In genomic region chr10:95266674-95267095, GRCh38 we compare ENCODE assay signal across 1 cellular context.
TF ChIP-seq lines count a peak whose summit lies in the region.

No MANE protein-coding gene starts in this region.

TF ChIP-seq in HEK293, 187 proteins besides CTCF, POLR2A, EP300 and RAD21 (continued from another document):
- TF ChIP-seq ZBTB11 (tag by site-specific recombination; conservative IDR thresholded peaks at IDR 0.05; ENCODE audit: low read depth) (no peak), ZNF121 (tag by site-specific recombination; IDR thresholded peaks at IDR 0.05) (no peak), ZNF37A (tag by site-specific recombination; IDR thresholded peaks at IDR 0.05) (no peak), ZNF785 (tag by site-specific recombination; IDR thresholded peaks at IDR 0.05) (no peak), ZBTB17 (tag by site-specific recombination; IDR thresholded peaks at IDR 0.05) (peak; percentile 69; the same call in 1 of the 2 replicates), OSR2 (tag by site-specific recombination; IDR thresholded peaks at IDR 0.05) (no peak), ZSCAN23 (tag by site-specific recombination; IDR thresholded peaks at IDR 0.05) (0 out of 2 replicates have a peak, but pooled peaks have one; percentile 16), KLF7 (tag by site-specific recombination; IDR thresholded peaks at IDR 0.05; ENCODE audit: borderline replicate concordance) (no peak; the same call in 1 of the 2 replicates), ZNF311 (tag by site-specific recombination; IDR thresholded peaks at IDR 0.05; ENCODE audit: borderline replicate concordance) (no peak), ZNF280D (tag by site-specific recombination; IDR thresholded peaks at IDR 0.05) (no peak), ZNF624 (tag by site-specific recombination; IDR thresholded peaks at IDR 0.05) (no peak), ZNF350 (tag by site-specific recombination; IDR thresholded peaks at IDR 0.05) (no peak), ZNF394 (tag by site-specific recombination; IDR thresholded peaks at IDR 0.05; ENCODE audit: borderline replicate concordance) (0 out of 2 replicates have a peak, but pooled peaks have one; percentile 32), ZNF223 (tag by site-specific recombination; IDR thresholded peaks at IDR 0.05) (no peak), TRIM28 (IDR thresholded peaks at IDR 0.05; ENCODE audit: borderline replicate concordance, low read length) (peak; percentile 20; the same call in 1 of the 2 replicates), ZNF558 (tag by site-specific recombination; IDR thresholded peaks at IDR 0.05) (no peak), ZNF449 (tag by site-specific recombination; IDR thresholded peaks at IDR 0.05) (peak; percentile 83), ZNF580 (tag by site-specific recombination; IDR thresholded peaks at IDR 0.05) (peak; percentile 10; the same call in 1 of the 2 replicates), ZNF335 (tag by site-specific recombination; conservative IDR thresholded peaks at IDR 0.05) (peak; percentile 96), FEZF1 (tag by site-specific recombination; IDR thresholded peaks at IDR 0.05) (no peak), SETDB1 (IDR thresholded peaks at IDR 0.05; ENCODE audit: insufficient read length, low read length) (no peak), ZNF645 (tag by site-specific recombination; IDR thresholded peaks at IDR 0.05) (no peak), PRDM10 (tag by site-specific recombination; IDR thresholded peaks at IDR 0.05) (0 out of 2 replicates have a peak, but pooled peaks have one; percentile 8), PRDM1 (tag by site-specific recombination; IDR thresholded peaks at IDR 0.05) (peak; percentile 50; the same call in 1 of the 2 replicates), KLF16 (tag by site-specific recombination; IDR thresholded peaks at IDR 0.05) (no peak), ZNF18 (tag by site-specific recombination; IDR thresholded peaks at IDR 0.05) (no peak), ZSCAN4 (tag by site-specific recombination; IDR thresholded peaks at IDR 0.05) (no peak), ZNF26 (tag by site-specific recombination; IDR thresholded peaks at IDR 0.05) (no peak), MEIS1 (CRISPR knock-in tag; IDR thresholded peaks at IDR 0.05; ENCODE audit: borderline replicate concordance) (no peak), ZNF362 (tag by site-specific recombination; IDR thresholded peaks at IDR 0.05) (no peak), ZNF211 (tag by site-specific recombination; IDR thresholded peaks at IDR 0.05; ENCODE audit: low read depth) (no peak), ZNF292 (tag by site-specific recombination; IDR thresholded peaks at IDR 0.05; ENCODE audit: borderline replicate concordance, low read depth) (no peak), ZNF140 (tag by site-specific recombination; IDR thresholded peaks at IDR 0.05) (no peak)
TF ChIP-seq in HEK293: peak in this region for 29.
